ENCODE assay signal across 8 cellular contexts in the genomic region with DNA sequence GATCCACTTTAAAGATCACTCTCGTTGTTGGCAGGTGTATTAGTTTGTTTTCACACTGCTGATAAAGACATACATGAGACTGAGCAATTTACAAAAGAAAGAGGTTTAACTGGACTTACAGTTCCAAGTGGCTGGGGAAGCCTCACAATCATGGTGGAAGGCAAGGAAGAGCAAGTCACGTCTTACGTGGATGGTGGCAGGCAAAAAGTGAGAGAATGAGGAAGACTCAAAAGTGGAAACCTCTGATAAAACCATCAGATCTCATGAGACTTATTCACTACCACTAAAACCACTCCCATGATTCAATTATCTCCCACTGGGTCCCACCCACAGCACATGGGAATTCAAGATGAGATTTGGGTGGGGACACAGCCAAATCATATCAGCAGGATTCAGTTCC. TPM values are rescaled to one million over a fixed set of nuclear protein-coding genes. Genes with fewer than 3 reads are reported as not detected.
"Had no signal": no experiment of that assay in that cellular context is flagged by ENCODE, and none has a peak within 500 bp of the region (broad histone marks: within the 10 kb centered on the region; RNA-seq: fewer than 3 reads in every experiment).

No MANE protein-coding gene starts in this region.

RNA-seq across cellular contexts. Expression of gene SLC6A20, which starts 47.3 kb away (rescaled TPM):
- total RNA-seq: activated CD4-positive, alpha-beta memory T cell treated with anti-CD3 and anti-CD28 coated beads for 36 hours; activated CD4-positive, alpha-beta T cell treated with anti-CD3 and anti-CD28 coated beads for 36 hours; activated CD8-positive, alpha-beta T cell treated with anti-CD3 and anti-CD28 coated beads for 36 hours; activated naive CD4-positive, alpha-beta T cell treated with anti-CD3 and anti-CD28 coated beads for 36 hours; activated naive CD8-positive, alpha-beta T cell treated with anti-CD3 and anti-CD28 coated beads, Interleukin-2, amount 10 ng/mL, durations not matched to agents 7 days and 5 days; ascending aorta; bronchial epithelial cell; chondrocyte had no signal
